ENCODE assay signal across 9 cellular contexts in genomic region chr15:63491116-63491817, GRCh38. TPM values are rescaled to one million over a fixed set of nuclear protein-coding genes. Genes with fewer than 3 reads are reported as not detected.
A peak's percentile ranks its signal among the peaks of the same experiment; 100 is the strongest.
DNase-seq lines count a peak whose midpoint lies in the region; ATAC-seq and TF ChIP-seq lines count a peak whose summit lies in the region.
"Had no signal": no experiment of that assay in that cellular context is flagged by ENCODE, and none has a peak within 500 bp of the region (broad histone marks: within the 10 kb centered on the region; RNA-seq: fewer than 3 reads in every experiment).

No MANE protein-coding gene starts in this region.

- DNase-seq in CD4-positive, alpha-beta memory T cell, result no peak
- peak; percentile 96 for DNase-seq in MV-4-11 (lab: John Stamatoyannopoulos, UW)
- no peak for DNase-seq in activated naive CD8-positive, alpha-beta T cell treated with anti-CD3 and anti-CD28 coated beads, Interleukin-2, amount 50 U/mL, for 24 hours
- DNase-seq in naive thymus-derived CD8-positive, alpha-beta T cell, result no peak
- no peak for DNase-seq in stimulated activated naive CD4-positive, alpha-beta T cell (lab: John Stamatoyannopoulos, UW)
- no peak for DNase-seq in DMS53 treated with DMSO at 0.1 percent for 48 hours (lab: John Stamatoyannopoulos, UW; ENCODE audit: unreplicated experiment)
- no peak for DNase-seq in osteoblast (ENCODE audit: insufficient read length, low spot score, missing footprints)
- no peak for DNase-seq in stimulated activated CD4-positive, alpha-beta T cell treated with anti-CD3 and anti-CD28 coated beads, Interleukin-1b, Interleukin-23, amount 100 ng/mL, for 48 hours

- H3K36me3 ChIP-seq in CD4-positive, alpha-beta memory T cell (ENCODE audit: insufficient read depth, low read length), result no peaks in the 10 kb centered on the region
- no peaks in the 10 kb centered on the region for H3K36me3 ChIP-seq in osteoblast (ENCODE audit: insufficient read depth, low read length)

- H3K4me2 ChIP-seq in osteoblast (ENCODE audit: insufficient read depth, low read length), result no peak overlapping the region

- ATAC-seq in activated naive CD8-positive, alpha-beta T cell treated with anti-CD3 and anti-CD28 coated beads, Interleukin-2, amount 50 U/mL, for 24 hours, result no peak
- no peak for ATAC-seq in naive thymus-derived CD8-positive, alpha-beta T cell
- ATAC-seq: HCT116 had no signal

- TF ChIP-seq CTCF in osteoblast (IDR thresholded peaks at IDR 0.05; ENCODE audit: extremely low read depth, low read depth, low read length), result no peak

- peaks cover 0 to 2% (median 0%) of the 10 kb centered on the region in 8 donors for H3K9me3 Mint-ChIP-seq in CD4-positive, alpha-beta memory T cell
- H3K9me3 Mint-ChIP-seq in activated naive CD8-positive, alpha-beta T cell treated with anti-CD3 and anti-CD28 coated beads, Interleukin-2, amount 50 U/mL, for 24 hours, result no peaks in the 10 kb centered on the region
- H3K9me3 Mint-ChIP-seq in naive thymus-derived CD8-positive, alpha-beta T cell, result no peaks in the 10 kb centered on the region

- no peak overlapping the region for H2AFZ ChIP-seq in osteoblast (ENCODE audit: low read length)

- intact Hi-C loops in CD4-positive, alpha-beta memory T cell (cut with micrococcal nuclease), result no loop called here

- no peaks in the 10 kb centered on the region for H3K79me2 ChIP-seq in osteoblast (ENCODE audit: insufficient read depth, low read length)

- H3K9me3 ChIP-seq in CD4-positive, alpha-beta memory T cell (ENCODE audit: control insufficient read depth in 1 of 2, low read length in 2 of 2), result no peaks in the 10 kb centered on the region
- no peaks in the 10 kb centered on the region for H3K9me3 ChIP-seq in osteoblast (ENCODE audit: low read depth, low read length)

- no peaks in the 10 kb centered on the region for H4K20me1 ChIP-seq in osteoblast (ENCODE audit: insufficient read depth, low read length)

- POLR2A ChIA-PET in CD4-positive, alpha-beta memory T cell (lab: Charles Lee; ENCODE audit: partially characterized antibody), result interaction anchor here (0.6 to 28.5 kb wide), 4 partner anchors 12 to 153 kb away, joined by 3 to 906 read pairs (median 6); partner anchors contain the start of gene USP3
- POLR2A ChIA-PET in naive thymus-derived CD8-positive, alpha-beta T cell (lab: Charles Lee), result interaction anchor here (2.1 to 34.6 kb wide), 3 partner anchors 6 to 13 kb away, joined by 7 to 629 read pairs (median 51); partner anchors contain the start of gene USP3

- H3K36me3 Mint-ChIP-seq in CD4-positive, alpha-beta memory T cell, result peaks cover 0 to 7% of the 10 kb centered on the region in 2 donors
- H3K36me3 Mint-ChIP-seq in activated naive CD8-positive, alpha-beta T cell treated with anti-CD3 and anti-CD28 coated beads, Interleukin-2, amount 50 U/mL, for 24 hours (ENCODE audit: low read depth), result no peaks in the 10 kb centered on the region
- no peaks in the 10 kb centered on the region for H3K36me3 Mint-ChIP-seq in naive thymus-derived CD8-positive, alpha-beta T cell

- peaks cover 35 to 81% (median 43%) of the 10 kb centered on the region in 4 donors for H3K4me1 Mint-ChIP-seq in CD4-positive, alpha-beta memory T cell
- peaks cover 75% of the 10 kb centered on the region for H3K4me1 Mint-ChIP-seq in activated naive CD8-positive, alpha-beta T cell treated with anti-CD3 and anti-CD28 coated beads, Interleukin-2, amount 50 U/mL, for 24 hours
- H3K4me1 Mint-ChIP-seq in naive thymus-derived CD8-positive, alpha-beta T cell, result peaks cover 27 to 73% (median 58%) of the 10 kb centered on the region in 4 donors

- H3K4me3 ChIP-seq in CD4-positive, alpha-beta memory T cell (ENCODE audit: low read length in 2 of 2), result no peak overlapping the region
- H3K4me3 ChIP-seq in osteoblast (ENCODE audit: insufficient read depth, low read length), result no peak overlapping the region

- H3K27ac Mint-ChIP-seq in CD4-positive, alpha-beta memory T cell, result peak overlapping the region; percentile 4 to 87 (median 67)
- peak overlapping the region; percentile 29 for H3K27ac Mint-ChIP-seq in activated naive CD8-positive, alpha-beta T cell treated with anti-CD3 and anti-CD28 coated beads, Interleukin-2, amount 50 U/mL, for 24 hours
- H3K27ac Mint-ChIP-seq in naive thymus-derived CD8-positive, alpha-beta T cell, result peak overlapping the region; percentile 45 to 86 (median 64)

- peaks cover 59% of the 10 kb centered on the region for H3K4me1 ChIP-seq in CD4-positive, alpha-beta memory T cell (ENCODE audit: insufficient read depth, low read length)
- peaks cover 16% of the 10 kb centered on the region for H3K4me1 ChIP-seq in osteoblast (ENCODE audit: insufficient read depth, low read length)

- peak overlapping the region in 2 of 8 donors; percentile 31 to 46 for H3K4me3 Mint-ChIP-seq in CD4-positive, alpha-beta memory T cell
- no peak overlapping the region for H3K4me3 Mint-ChIP-seq in activated naive CD8-positive, alpha-beta T cell treated with anti-CD3 and anti-CD28 coated beads, Interleukin-2, amount 50 U/mL, for 24 hours
- peak overlapping the region in 3 of 10 donors; percentile 12 to 43 (median 28) for H3K4me3 Mint-ChIP-seq in naive thymus-derived CD8-positive, alpha-beta T cell

- no peaks in the 10 kb centered on the region for H3K27me3 ChIP-seq in CD4-positive, alpha-beta memory T cell (ENCODE audit: insufficient read depth, low read length)
- peaks cover 8% of the 10 kb centered on the region for H3K27me3 ChIP-seq in osteoblast (ENCODE audit: insufficient read depth, low read length)

- CTCF ChIA-PET in CD4-positive, alpha-beta memory T cell (lab: Charles Lee; ENCODE audit: partially characterized antibody), result interaction anchor here (0.9 to 5.4 kb wide), 3 partner anchors 13 to 108 kb away, joined by 3 to 125 read pairs (median 12); partner anchors contain the start of gene USP3

- H3K27me3 Mint-ChIP-seq in CD4-positive, alpha-beta memory T cell, result no peaks in the 10 kb centered on the region
- no peaks in the 10 kb centered on the region for H3K27me3 Mint-ChIP-seq in activated naive CD8-positive, alpha-beta T cell treated with anti-CD3 and anti-CD28 coated beads, Interleukin-2, amount 50 U/mL, for 24 hours
- no peaks in the 10 kb centered on the region for H3K27me3 Mint-ChIP-seq in naive thymus-derived CD8-positive, alpha-beta T cell

- no peak overlapping the region for H3K27ac ChIP-seq in CD4-positive, alpha-beta memory T cell (ENCODE audit: low read depth, low read length)
- no peak overlapping the region for H3K27ac ChIP-seq in osteoblast (ENCODE audit: low read depth, low read length)

RNA-seq across cellular contexts. Expression of gene USP3, which starts 13.1 kb away (rescaled TPM):
- total RNA-seq in CD4-positive, alpha-beta memory T cell, result 100 to 1,000 TPM; 148 to 159 TPM
- 10 to 100 TPM; 61.6 to 76.1 TPM for polyA plus RNA-seq in CD4-positive, alpha-beta memory T cell
- 100 to 1,000 TPM; 128 to 136 TPM for total RNA-seq in naive thymus-derived CD8-positive, alpha-beta T cell
- 10 to 100 TPM; 31.6 to 42.9 (median 36.9) TPM for polyA plus RNA-seq in naive thymus-derived CD8-positive, alpha-beta T cell
- 60.1 and 60.7 TPM in 2 replicates for total RNA-seq in osteoblast
